ENCODE assay signal across 19 cellular contexts in the genomic region with DNA sequence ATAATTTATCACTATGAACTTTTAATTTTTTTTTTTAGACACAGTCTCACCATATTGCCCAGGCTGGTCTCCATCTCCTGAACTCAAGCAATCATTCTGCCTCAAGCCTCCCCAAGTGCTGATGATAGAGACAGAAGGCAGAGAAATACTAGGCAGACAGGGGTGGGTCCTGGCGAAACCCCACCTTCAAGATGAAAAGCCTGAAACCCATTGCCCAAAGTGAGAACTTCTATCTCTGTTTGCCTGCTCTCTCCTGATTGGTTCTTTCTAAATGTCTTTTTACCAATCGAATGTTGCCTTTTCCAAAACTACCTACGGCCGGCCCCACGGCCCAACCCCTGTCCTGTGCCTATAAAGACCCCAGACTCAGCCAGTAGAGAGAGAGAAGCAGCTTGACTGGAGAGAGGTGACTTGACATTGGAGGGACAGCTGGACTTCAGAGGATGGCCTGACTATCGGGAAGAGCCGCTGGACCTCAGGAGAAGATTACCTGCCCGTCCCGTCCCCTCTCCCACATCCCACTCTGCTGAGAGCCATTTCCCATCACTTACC. TPM values are rescaled to one million over a fixed set of nuclear protein-coding genes. Genes with fewer than 3 reads are reported as not detected.
DNase-seq lines count a peak whose midpoint lies in the region; ATAC-seq and TF ChIP-seq lines count a peak whose summit lies in the region.
"Had no signal": no experiment of that assay in that cellular context is flagged by ENCODE, and none has a peak within 500 bp of the region (broad histone marks: within the 10 kb centered on the region; RNA-seq: fewer than 3 reads in every experiment).

No MANE protein-coding gene starts in this region.

- H3K27me3 Mint-ChIP-seq in endodermal cell (ENCODE audit: insufficient read depth) (no peaks in the 10 kb centered on the region), nephron progenitor cell (ENCODE audit: low read depth, poor library complexity) (no peaks in the 10 kb centered on the region), immature natural killer cell (ENCODE audit: low read depth in 3 of 3) (peaks cover 0 to 3% (median 0%) of the 10 kb centered on the region in 3 donors), T-helper 17 cell (no peaks in the 10 kb centered on the region)
- H3K27me3 Mint-ChIP-seq: CD4-positive, CD25-positive, alpha-beta regulatory T cell had no signal

- H3K27me3 ChIP-seq in MM.1S (replicated peaks; ENCODE audit: insufficient read depth, low read length) (no peaks in the 10 kb centered on the region), endodermal cell (ENCODE audit: control insufficient read depth, insufficient read depth, low read length, poor library complexity, severe bottlenecking) (no peaks in the 10 kb centered on the region), ascending aorta (no peaks in the 10 kb centered on the region)
- H3K27me3 ChIP-seq: BE2C had no signal

- H4K20me1 ChIP-seq in MM.1S (ENCODE audit: insufficient read depth, low read length), result peaks cover 90% of the 10 kb centered on the region

- H3K9me3 Mint-ChIP-seq in endodermal cell (no peaks in the 10 kb centered on the region), nephron progenitor cell (no peaks in the 10 kb centered on the region), immature natural killer cell (no peaks in the 10 kb centered on the region)
- H3K9me3 Mint-ChIP-seq: CD4-positive, CD25-positive, alpha-beta regulatory T cell; CD8-positive, alpha-beta memory T cell had no signal

- peak overlapping the region; percentile 85 for H3K4me2 ChIP-seq in MM.1S (ENCODE audit: low read depth, low read length)

- WGBS in endodermal cell (ENCODE audit: insufficient coverage in 1 of 2, insufficient read length in 1 of 2), 2 experiments, result 94 to 96% methylated on average over 6 to 9 of the region's 9 CpGs

- no peak overlapping the region for H3K4me3 Mint-ChIP-seq in endodermal cell
- no peak overlapping the region for H3K4me3 Mint-ChIP-seq in nephron progenitor cell
- H3K4me3 Mint-ChIP-seq in immature natural killer cell, result no peak overlapping the region
- no peak overlapping the region for H3K4me3 Mint-ChIP-seq in T-helper 17 cell
- H3K4me3 Mint-ChIP-seq: CD4-positive, CD25-positive, alpha-beta regulatory T cell; CD8-positive, alpha-beta memory T cell had no signal

- H3K9ac ChIP-seq in MM.1S (ENCODE audit: low read length), result peak overlapping the region; percentile 37; the same call in 1 of the 2 replicates
- no peak overlapping the region for H3K9ac ChIP-seq in endodermal cell (ENCODE audit: extremely low read depth, low read length, poor library complexity, severe bottlenecking)
- H3K9ac ChIP-seq: GM23248 had no signal

- H3K4me1 Mint-ChIP-seq in endodermal cell, result peaks cover 55% of the 10 kb centered on the region
- peaks cover 38% of the 10 kb centered on the region for H3K4me1 Mint-ChIP-seq in nephron progenitor cell
- peaks cover 30 to 86% of the 10 kb centered on the region in 2 donors for H3K4me1 Mint-ChIP-seq in immature natural killer cell
- peaks cover 5% of the 10 kb centered on the region for H3K4me1 Mint-ChIP-seq in T-helper 17 cell

- no peak overlapping the region for H2AFZ ChIP-seq in MM.1S (ENCODE audit: low read length)
- H2AFZ ChIP-seq: GM23248 had no signal

- H3K36me3 Mint-ChIP-seq in endodermal cell (ENCODE audit: low read depth), result peaks cover 33% of the 10 kb centered on the region
- peaks cover 43% of the 10 kb centered on the region for H3K36me3 Mint-ChIP-seq in nephron progenitor cell (ENCODE audit: low read depth)
- H3K36me3 Mint-ChIP-seq in immature natural killer cell, result no peaks in the 10 kb centered on the region
- H3K36me3 Mint-ChIP-seq in T-helper 17 cell (ENCODE audit: low read depth), result no peaks in the 10 kb centered on the region
- H3K36me3 Mint-ChIP-seq: CD8-positive, alpha-beta memory T cell had no signal

- intact Hi-C loops in ascending aorta (cut with DNase I), result no loop called here

- H3K4me1 ChIP-seq in MM.1S (ENCODE audit: low read length) (peaks cover 68% of the 10 kb centered on the region), endodermal cell (ENCODE audit: control insufficient read depth, insufficient read depth, low read length) (peaks cover 17% of the 10 kb centered on the region), ascending aorta (peaks cover 0 to 3% of the 10 kb centered on the region in 2 donors)

- TF ChIP-seq CTCF in MM.1S (IDR thresholded peaks at IDR 0.05; ENCODE audit: low read length), result no peak
- TF ChIP-seq CTCF in endodermal cell (conservative IDR thresholded peaks at IDR 0.05), result no peak
- TF ChIP-seq CTCF in nephron progenitor cell (IDR thresholded peaks at IDR 0.05), result no peak
- no peak for TF ChIP-seq CTCF in ascending aorta (IDR thresholded peaks at IDR 0.05)

- DNase-seq in MM.1S (peak; percentile 64), endodermal cell (peak; percentile 55), nephron progenitor cell (no peak), immature natural killer cell (no peak), ascending aorta (ENCODE audit: low spot score in 2 of 2) (no peak), activated T-cell treated with anti-CD3 and anti-CD28 coated beads for 4 hours (no peak), T-helper 17 cell (no peak)
- DNase-seq: ACHN; BE2C; C1 segment of cervical spinal cord; CD4-positive, CD25-positive, alpha-beta regulatory T cell; CD8-positive, alpha-beta memory T cell; COR-L47; DMS 273 treated with DMSO at 0.1 percent for 48 hours; DMS53; GM23248; HCEC 1CT; IMR-90 had no signal

- H3K9me3 ChIP-seq in MM.1S (replicated peaks; ENCODE audit: insufficient read depth, low read length) (no peaks in the 10 kb centered on the region), endodermal cell (ENCODE audit: control insufficient read depth, low read length) (peaks cover 19% of the 10 kb centered on the region), ascending aorta (no peaks in the 10 kb centered on the region), T-helper 17 cell (ENCODE audit: control insufficient read depth, low read length, poor library complexity, severe bottlenecking) (no peaks in the 10 kb centered on the region)
- H3K9me3 ChIP-seq: BE2C had no signal

- peaks cover 100% of the 10 kb centered on the region for H3K79me2 ChIP-seq in MM.1S (ENCODE audit: low read length)

- H3K27ac Mint-ChIP-seq in endodermal cell (peak overlapping the region; percentile 48), nephron progenitor cell (peak overlapping the region; percentile 51), immature natural killer cell (no peak overlapping the region), T-helper 17 cell (no peak overlapping the region)
- H3K27ac Mint-ChIP-seq: CD8-positive, alpha-beta memory T cell had no signal

- ATAC-seq in T-helper 17 cell, result no peak

- H3K36me3 ChIP-seq in MM.1S (replicated peaks; ENCODE audit: insufficient read depth, low read length), result peaks cover 7% of the 10 kb centered on the region; the same call in 1 of the 2 replicates
- peaks cover 52% of the 10 kb centered on the region for H3K36me3 ChIP-seq in endodermal cell (ENCODE audit: control insufficient read depth, insufficient read depth, low read length)
- H3K36me3 ChIP-seq in ascending aorta, result no peaks in the 10 kb centered on the region

- no peaks in the 10 kb centered on the region for H3K9me2 ChIP-seq in MM.1S (replicated peaks; ENCODE audit: insufficient read depth, low read length)

- peaks cover 80% of the 10 kb centered on the region for H3F3A ChIP-seq in MM.1S (ENCODE audit: insufficient read depth, low read length)

- H3K27ac ChIP-seq in MM.1S (ENCODE audit: low read length) (peak overlapping the region; percentile 69; the same call in 1 of the 2 replicates), endodermal cell (ENCODE audit: low read depth, low read length) (no peak overlapping the region), ascending aorta (no peak overlapping the region)
- H3K27ac ChIP-seq: GM23248 had no signal

- peak overlapping the region; percentile 20 for H3K4me3 ChIP-seq in MM.1S (ENCODE audit: low read length)
- H3K4me3 ChIP-seq in endodermal cell (ENCODE audit: low read length), result peak overlapping the region; percentile 38
- no peak overlapping the region for H3K4me3 ChIP-seq in ascending aorta
- H3K4me3 ChIP-seq: GM23248 had no signal

RNA-seq across cellular contexts. Expression of gene PRKD3, which starts 21.9 kb away (rescaled TPM):
- 10 to 100 TPM; 94.4 to 95.0 TPM for total RNA-seq in endodermal cell
- polyA plus RNA-seq in endodermal cell (2013, experiment 1 of 2), result 47.6 TPM
- 53.5 TPM for polyA plus RNA-seq in endodermal cell (2013, experiment 2 of 2)
- polyA plus RNA-seq in immature natural killer cell, result 10 to 100 TPM; 24.3 to 48.0 (median 42.0) TPM
- total RNA-seq in ascending aorta, result 14.0 TPM
- total RNA-seq in T-helper 17 cell, result 10 to 100 TPM; 25.4 to 27.0 TPM

RNA-seq across cellular contexts. Expression of gene QPCT, which starts 41.7 kb away (rescaled TPM):
- 10 to 100 TPM; 15.9 to 17.7 TPM for total RNA-seq in endodermal cell
- polyA plus RNA-seq in endodermal cell (2013, experiment 1 of 2), result 12.5 TPM
- 11.6 TPM for polyA plus RNA-seq in endodermal cell (2013, experiment 2 of 2)
- polyA plus RNA-seq in immature natural killer cell, result 1 to 10 TPM in 1 of 3 donors, under 1 TPM in 2; 0.91 to 2.4 (median 0.99) TPM
- total RNA-seq in ascending aorta, result 1.8 TPM
- 1 to 10 TPM in 1 of 2 donors, under 1 TPM in 1; 0.78 to 1.0 TPM for total RNA-seq in T-helper 17 cell
- total RNA-seq: CD4-positive, CD25-positive, alpha-beta regulatory T cell; H4 had no signal

Comparison
In these comparisons a context has a peak if more than half of its experiments do, and no peak if none do; other contexts are left out.
1. DNase-seq: peak in MM.1S (single experiment) and endodermal cell (single experiment); none in nephron progenitor cell (single experiment), immature natural killer cell (0 of 3), ascending aorta (0 of 2), activated T-cell treated with anti-CD3 and anti-CD28 coated beads for 4 hours (single experiment) and T-helper 17 cell (0 of 3).
2. H3K4me3 ChIP-seq: peak in MM.1S (single experiment) and endodermal cell (single experiment); none in ascending aorta (0 of 2).
3. H3K27ac Mint-ChIP-seq: peak in endodermal cell (single experiment) and nephron progenitor cell (single experiment); none in immature natural killer cell (0 of 6) and T-helper 17 cell (single experiment).